Comparison of ENCODE assay signal across 30 cellular contexts in the genomic region with DNA sequence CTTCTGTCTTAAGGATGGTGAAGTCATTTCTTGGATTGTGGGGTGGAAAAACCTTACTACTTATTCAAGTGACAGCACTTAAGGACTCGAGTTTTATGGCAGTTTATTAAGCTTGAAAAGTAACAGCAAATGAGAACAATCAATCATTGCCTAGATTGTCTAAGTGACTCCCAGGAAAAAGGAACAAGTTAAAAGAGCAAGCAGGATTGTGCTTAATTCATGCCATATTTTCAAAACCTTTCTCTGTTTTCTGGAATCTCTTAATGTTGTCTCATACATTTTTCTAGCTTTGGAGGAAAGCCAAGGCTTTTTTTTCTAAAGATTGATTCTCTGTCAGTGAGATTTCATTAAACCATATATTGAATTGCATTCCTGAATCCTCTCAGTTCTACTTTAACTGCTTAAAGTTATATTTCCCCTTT.
"Had no signal": no experiment of that assay in that cellular context is flagged by ENCODE, and none has a peak within 500 bp of the region (broad histone marks: within the 10 kb centered on the region; RNA-seq: fewer than 3 reads in every experiment).

No MANE protein-coding gene starts in this region.

- H3K9ac ChIP-seq: parathyroid adenoma had no signal

- H3K9me3 Mint-ChIP-seq: activated CD4-positive, alpha-beta T cell treated with anti-CD3 and anti-CD28 coated beads, Interleukin-2, amount 10 ng/mL, durations not matched to agents 24 days and 14 days; activated naive CD4-positive, alpha-beta T cell treated with anti-CD3 and anti-CD28 coated beads, Interleukin-2, amount 50 U/mL, for 24 hours; activated T-helper 1 cell treated with anti-CD3 and anti-CD28 coated beads, Interleukin-12 subunit alpha, Interleukin-12 subunit beta, Interleukin-2, Interleukin-4 antibody, amounts not matched to agents 30 ng/mL and 10 ng/mL and 1 ng/mL, durations not matched to agents 14 hours and 24 hours and 36 hours; stimulated activated memory B cell treated with anti-CD40 and anti-IgM and Interleukin-4, amounts not matched to agents 10 μg/mL and 1 μg/mL and 100 μg/mL, for 72 hours had no signal

- FAIRE-seq: endothelial cell of umbilical vein had no signal

- ATAC-seq: activated CD4-positive, CD25-positive, alpha-beta regulatory T cell treated with anti-CD3 and anti-CD28 coated beads, Interleukin-2, amount 50 U/mL, for 24 hours; activated CD8-positive, alpha-beta T cell treated with anti-CD3 and anti-CD28 coated beads, Interleukin-2, amount 10 ng/mL, durations not matched to agents 7 days and 5 days; effector memory CD8-positive, alpha-beta T cell; esophagus mucosa; foreskin keratinocyte; natural killer cell; right cardiac atrium; stimulated activated memory B cell treated with anti-CD40 and anti-IgM and Interleukin-4, amounts not matched to agents 10 μg/mL and 1 μg/mL and 100 μg/mL, for 72 hours had no signal

- H3K27ac ChIP-seq: colonic mucosa, dorsolateral prefrontal cortex, foreskin keratinocyte, hepatocyte, left ventricle myocardium inferior, neutrophil, parathyroid adenoma, stomach, suprapubic skin, transverse colon, uterus, VCaP had no signal

- H3K4me2 ChIP-seq: hepatocyte had no signal

- H3K36me3 Mint-ChIP-seq: activated naive CD4-positive, alpha-beta T cell treated with anti-CD3 and anti-CD28 coated beads, Interleukin-2, amount 50 U/mL, for 24 hours; natural killer cell; stimulated activated memory B cell treated with anti-CD40 and anti-IgM and Interleukin-4, amounts not matched to agents 10 μg/mL and 1 μg/mL and 100 μg/mL, for 72 hours had no signal

- H2AFZ ChIP-seq: hepatocyte, parathyroid adenoma had no signal

- H3K4me3 ChIP-seq: colonic mucosa, dorsolateral prefrontal cortex, hepatocyte, left ventricle myocardium inferior, stomach, suprapubic skin, transverse colon, uterus had no signal

- H3K79me2 ChIP-seq: hepatocyte, parathyroid adenoma had no signal

- H3K27ac Mint-ChIP-seq: activated CD4-positive, alpha-beta T cell treated with anti-CD3 and anti-CD28 coated beads, Interleukin-2, amount 10 ng/mL, durations not matched to agents 24 days and 14 days; activated CD8-positive, alpha-beta T cell treated with anti-CD3 and anti-CD28 coated beads, Interleukin-2, amount 10 ng/mL, durations not matched to agents 7 days and 5 days; activated naive CD4-positive, alpha-beta T cell treated with anti-CD3 and anti-CD28 coated beads, Interleukin-2, amount 50 U/mL, for 24 hours; activated T-helper 1 cell treated with anti-CD3 and anti-CD28 coated beads, Interleukin-12 subunit alpha, Interleukin-12 subunit beta, Interleukin-2, Interleukin-4 antibody, amounts not matched to agents 30 ng/mL and 10 ng/mL and 1 ng/mL, durations not matched to agents 14 hours and 24 hours and 36 hours; effector memory CD8-positive, alpha-beta T cell; natural killer cell; stimulated activated memory B cell treated with anti-CD40 and anti-IgM and Interleukin-4, amounts not matched to agents 10 μg/mL and 1 μg/mL and 100 μg/mL, for 72 hours had no signal

- H3K27me3 ChIP-seq: colonic mucosa, dorsolateral prefrontal cortex, foreskin keratinocyte, hepatocyte, neutrophil, stomach, suprapubic skin, transverse colon, uterus had no signal

- DNase-seq: activated CD4-positive, alpha-beta T cell treated with anti-CD3 and anti-CD28 coated beads, Interleukin-2, amount 10 ng/mL, durations not matched to agents 24 days and 14 days; activated CD8-positive, alpha-beta T cell treated with anti-CD3 and anti-CD28 coated beads, Interleukin-2, amount 10 ng/mL, durations not matched to agents 7 days and 5 days; activated gamma-delta T cell treated with Interleukin-2 at 50 U/mL for 16 hours; aorta; central memory CD4-positive, alpha-beta T cell; colonic mucosa; dorsolateral prefrontal cortex; effector memory CD8-positive, alpha-beta T cell; foreskin keratinocyte; glutamatergic neuron; kidney glomerular epithelial cell; left ventricle myocardium inferior; midbrain; natural killer cell; right cardiac atrium; stimulated activated CD4-positive, alpha-beta T cell treated with anti-CD3 and anti-CD28 coated beads, Interleukin-1b, Interleukin-23, amount 100 ng/mL, for 48 hours; stomach; transverse colon; uterus had no signal

- H3K4me1 Mint-ChIP-seq: activated CD4-positive, alpha-beta T cell treated with anti-CD3 and anti-CD28 coated beads, Interleukin-2, amount 10 ng/mL, durations not matched to agents 24 days and 14 days; activated naive CD4-positive, alpha-beta T cell treated with anti-CD3 and anti-CD28 coated beads, Interleukin-2, amount 50 U/mL, for 24 hours; natural killer cell; stimulated activated memory B cell treated with anti-CD40 and anti-IgM and Interleukin-4, amounts not matched to agents 10 μg/mL and 1 μg/mL and 100 μg/mL, for 72 hours had no signal

- H3K9me3 ChIP-seq: colonic mucosa, left ventricle myocardium inferior, neutrophil, stomach, suprapubic skin, transverse colon, uterus had no signal

- H3K4me3 Mint-ChIP-seq: activated CD4-positive, alpha-beta T cell treated with anti-CD3 and anti-CD28 coated beads, Interleukin-2, amount 10 ng/mL, durations not matched to agents 24 days and 14 days; activated CD8-positive, alpha-beta T cell treated with anti-CD3 and anti-CD28 coated beads, Interleukin-2, amount 10 ng/mL, durations not matched to agents 7 days and 5 days; activated naive CD4-positive, alpha-beta T cell treated with anti-CD3 and anti-CD28 coated beads, Interleukin-2, amount 50 U/mL, for 24 hours; activated T-helper 1 cell treated with anti-CD3 and anti-CD28 coated beads, Interleukin-12 subunit alpha, Interleukin-12 subunit beta, Interleukin-2, Interleukin-4 antibody, amounts not matched to agents 30 ng/mL and 10 ng/mL and 1 ng/mL, durations not matched to agents 14 hours and 24 hours and 36 hours; effector memory CD8-positive, alpha-beta T cell; natural killer cell; stimulated activated memory B cell treated with anti-CD40 and anti-IgM and Interleukin-4, amounts not matched to agents 10 μg/mL and 1 μg/mL and 100 μg/mL, for 72 hours had no signal

- H3K4me1 ChIP-seq: colonic mucosa, foreskin keratinocyte, left ventricle myocardium inferior, parathyroid adenoma, stomach, suprapubic skin, transverse colon, uterus had no signal

- H3K36me3 ChIP-seq: colonic mucosa, left ventricle myocardium inferior, neutrophil, stomach, suprapubic skin, transverse colon, uterus had no signal
